14 cellular contexts compared by ENCODE assay signal in genomic region chr3:65811050-65811766, GRCh38.
DNase-seq lines count a peak whose midpoint lies in the region; ATAC-seq and TF ChIP-seq lines count a peak whose summit lies in the region.
"Had no signal": no experiment of that assay in that cellular context is flagged by ENCODE, and none has a peak within 500 bp of the region (broad histone marks: within the 10 kb centered on the region; RNA-seq: fewer than 3 reads in every experiment).

No MANE protein-coding gene starts in this region.

- H3K36me3 ChIP-seq in thoracic aorta: no peaks in the 10 kb centered on the region
- H3K36me3 ChIP-seq: gastroesophageal sphincter, transverse colon had no signal

- ATAC-seq in thoracic aorta (ENCODE audit: insufficient number of reproducible peaks, low FRiP score, low read depth): peak; percentile 45
- ATAC-seq in activated CD4-positive, CD25-positive, alpha-beta regulatory T cell treated with anti-CD3 and anti-CD28 coated beads, Interleukin-2, amount 50 U/mL, for 24 hours: no peak
- ATAC-seq: A549; activated naive CD4-positive, alpha-beta T cell treated with anti-CD3 and anti-CD28 coated beads, Interleukin-2, amount 50 U/mL, for 72 hours; gastroesophageal sphincter had no signal

- peaks cover 0 to 28% of the 10 kb centered on the region in 2 donors for H3K4me1 ChIP-seq in thoracic aorta (ENCODE audit: control insufficient read depth in 1 of 2, low read depth in 2 of 2)
- H3K4me1 ChIP-seq: A549, gastroesophageal sphincter, transverse colon had no signal

- DNase-seq in NCI-H2196 (lab: John Stamatoyannopoulos, UW; ENCODE audit: unreplicated experiment) (peak; percentile 7), NCI-H2196 treated with DMSO at 0.1 percent for 48 hours (lab: John Stamatoyannopoulos, UW; ENCODE audit: unreplicated experiment) (no peak), cardiac fibroblast (ENCODE audit: low read depth in 2 of 2) (peak; percentile 69 to 74), hypothalamus (lab: John Stamatoyannopoulos, UW) (peak in 35 of 51 donors; percentile 1 to 66 (median 25)), thoracic aorta (ENCODE audit: low spot score) (no peak), GM19240 (ENCODE audit: insufficient read length, low spot score) (no peak)
- no peak for DNase-seq in stimulated activated naive CD4-positive, alpha-beta T cell treated with Interleukin-2 at 50 U/mL for 16 hours (lab: John Stamatoyannopoulos, UW)
- DNase-seq: NCI-H2081 treated with DMSO at 0.1 percent for 48 hours, transverse colon had no signal

- no peak overlapping the region for H3K27ac ChIP-seq in thoracic aorta
- H3K27ac ChIP-seq: A549, dorsolateral prefrontal cortex, gastroesophageal sphincter, transverse colon had no signal

- H3K4me3 ChIP-seq in cardiac fibroblast (replicated peaks in 1 of 2; ENCODE audit: low read depth in 2 of 2, low read length in 2 of 2) (no peak overlapping the region), thoracic aorta (no peak overlapping the region)
- H3K4me3 ChIP-seq: A549, dorsolateral prefrontal cortex, gastroesophageal sphincter, transverse colon had no signal

- H3K27me3 ChIP-seq in thoracic aorta (replicated peaks; ENCODE audit: insufficient read depth): no peaks in the 10 kb centered on the region
- H3K27me3 ChIP-seq: dorsolateral prefrontal cortex, gastroesophageal sphincter, transverse colon had no signal

- no peaks in the 10 kb centered on the region for H3K9me3 ChIP-seq in thoracic aorta
- H3K9me3 ChIP-seq: A549, gastroesophageal sphincter, transverse colon had no signal

- TF ChIP-seq CTCF in cardiac fibroblast (IDR thresholded peaks at IDR 0.05; ENCODE audit: low read depth, low read length) (no peak), thoracic aorta (IDR thresholded peaks at IDR 0.05) (no peak)

Comparison
In these comparisons a context has a peak if more than half of its experiments do, and no peak if none do; other contexts are left out.
1. DNase-seq: peak in NCI-H2196 (single experiment), cardiac fibroblast (2 of 2) and hypothalamus (35 of 51); none in NCI-H2196 treated with DMSO at 0.1 percent for 48 hours (single experiment), thoracic aorta (single experiment), stimulated activated naive CD4-positive, alpha-beta T cell treated with Interleukin-2 at 50 U/mL for 16 hours (single experiment) and GM19240 (single experiment).